Comparison of ENCODE assay signal across 1 cellular context in the genomic region with DNA sequence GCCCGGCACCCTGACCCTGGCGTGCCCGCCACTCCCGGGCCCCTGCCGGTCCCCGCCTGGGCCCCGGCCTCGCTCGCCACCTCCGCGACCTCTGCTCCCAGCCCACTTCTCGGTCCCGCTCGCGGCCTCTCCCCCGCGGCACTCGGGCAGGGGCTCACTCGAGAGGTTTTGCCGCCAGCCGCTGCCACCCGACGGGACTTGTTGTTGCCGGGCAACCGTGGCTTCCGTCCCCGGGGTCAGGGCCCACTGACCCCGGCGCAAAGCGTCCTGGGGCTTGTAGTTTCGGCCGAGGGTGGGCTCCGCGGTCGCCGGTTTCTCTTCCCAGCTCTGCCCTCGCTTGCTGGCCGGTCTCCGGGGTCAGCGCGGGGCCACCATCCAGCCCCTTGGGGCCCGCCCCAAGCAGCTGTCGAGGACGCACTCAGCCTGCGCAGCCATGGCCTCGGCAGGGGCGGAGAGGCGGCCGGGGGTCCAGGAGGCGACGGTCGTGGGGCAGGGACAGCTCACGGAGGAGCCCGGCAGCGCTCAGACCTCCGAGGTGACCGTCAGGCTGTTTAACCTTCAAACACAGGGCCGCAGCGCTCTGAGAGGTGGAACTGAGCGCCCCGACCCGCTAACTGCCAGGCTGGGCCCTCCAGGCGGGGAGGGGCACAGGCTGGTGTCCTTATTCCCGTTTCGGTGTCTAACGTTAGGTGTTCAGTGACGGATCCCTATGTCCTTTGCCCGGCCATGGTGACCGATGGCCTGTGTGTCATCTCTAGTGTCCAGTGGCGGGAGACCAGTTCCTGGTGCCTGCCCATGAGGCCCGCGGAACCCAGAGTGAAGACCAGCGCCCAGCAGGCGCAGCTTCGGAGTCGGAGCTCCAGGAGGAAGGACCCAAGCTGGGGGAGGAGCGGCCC.
A peak's percentile ranks its signal among the peaks of the same experiment; 100 is the strongest.
TF ChIP-seq lines count a peak whose summit lies in the region.

A gene with protein sequence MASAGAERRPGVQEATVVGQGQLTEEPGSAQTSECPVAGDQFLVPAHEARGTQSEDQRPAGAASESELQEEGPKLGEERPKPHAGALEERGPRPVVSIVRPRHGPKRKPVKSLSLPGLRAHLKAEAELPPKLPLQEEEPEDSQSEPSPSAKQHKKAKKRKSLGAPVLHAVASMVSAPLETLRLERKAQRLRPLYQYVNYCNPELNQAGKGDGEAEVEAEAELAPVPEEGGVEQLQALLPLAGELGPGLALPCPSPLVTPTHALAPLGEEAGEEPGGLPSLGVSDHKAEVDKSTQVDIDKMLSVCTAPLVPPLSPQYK (plus strand): TSS at position 277 of the 896 bp plus-strand sequence. CDS start 157 bp downstream, at position 434.
Gene ENKD1, minus strand, starts transcription at position 213 of the 896 bp plus-strand sequence. CDS start 308 bp downstream, outside the sequence.

TF ChIP-seq in HepG2, 621 proteins besides CTCF, POLR2A, EP300 and RAD21 (continued from another document and continues in another):
- TF ChIP-seq KIAA2018 (CRISPR knock-in tag; IDR thresholded peaks at IDR 0.05; ENCODE audit: borderline replicate concordance) (no peak), POGZ (CRISPR knock-in tag; IDR thresholded peaks at IDR 0.05) (no peak), NFE2 (CRISPR knock-in tag; IDR thresholded peaks at IDR 0.05) (no peak), DZIP1 (CRISPR knock-in tag; IDR thresholded peaks at IDR 0.05) (peak; percentile 74; the same call in 1 of the 2 replicates), MBNL3 (CRISPR knock-in tag; conservative IDR thresholded peaks at IDR 0.05) (no peak), MIER2 (CRISPR knock-in tag; IDR thresholded peaks at IDR 0.05) (no peak), MAF1 (CRISPR knock-in tag; IDR thresholded peaks at IDR 0.05; ENCODE audit: borderline replicate concordance) (no peak), ZNF253 (CRISPR knock-in tag; IDR thresholded peaks at IDR 0.05; ENCODE audit: borderline replicate concordance) (no peak), ZNF737 (CRISPR knock-in tag; IDR thresholded peaks at IDR 0.05; ENCODE audit: borderline replicate concordance) (no peak), ZNF749 (CRISPR knock-in tag; IDR thresholded peaks at IDR 0.05; ENCODE audit: borderline replicate concordance) (0 out of 2 replicates have a peak, but pooled peaks have one; percentile 11), NFYC (CRISPR knock-in tag; IDR thresholded peaks at IDR 0.05) (no peak), PPARG (CRISPR knock-in tag; conservative IDR thresholded peaks at IDR 0.05) (peak; percentile 35), ZNF687 (CRISPR knock-in tag; IDR thresholded peaks at IDR 0.05) (peak; percentile 46; the same call in 1 of the 2 replicates), CBX2 (IDR thresholded peaks at IDR 0.05; ENCODE audit: low read depth, low read length) (no peak), CBX2 (CRISPR knock-in tag; IDR thresholded peaks at IDR 0.05; ENCODE audit: low read depth) (no peak), TERF1 (CRISPR knock-in tag; IDR thresholded peaks at IDR 0.05) (peak; percentile 75; the same call in 1 of the 2 replicates), CEBPG (CRISPR knock-in tag; IDR thresholded peaks at IDR 0.05) (peak; percentile 28; the same call in 1 of the 2 replicates), RAD51 (IDR thresholded peaks at IDR 0.05; ENCODE audit: borderline replicate concordance) (no peak), HNRNPH1 (optimal IDR thresholded peaks at IDR 0.05; ENCODE audit: low read depth, low read length) (no peak), ZNF20 (CRISPR knock-in tag; IDR thresholded peaks at IDR 0.05) (no peak)
- TF ChIP-seq, protein P1, sequence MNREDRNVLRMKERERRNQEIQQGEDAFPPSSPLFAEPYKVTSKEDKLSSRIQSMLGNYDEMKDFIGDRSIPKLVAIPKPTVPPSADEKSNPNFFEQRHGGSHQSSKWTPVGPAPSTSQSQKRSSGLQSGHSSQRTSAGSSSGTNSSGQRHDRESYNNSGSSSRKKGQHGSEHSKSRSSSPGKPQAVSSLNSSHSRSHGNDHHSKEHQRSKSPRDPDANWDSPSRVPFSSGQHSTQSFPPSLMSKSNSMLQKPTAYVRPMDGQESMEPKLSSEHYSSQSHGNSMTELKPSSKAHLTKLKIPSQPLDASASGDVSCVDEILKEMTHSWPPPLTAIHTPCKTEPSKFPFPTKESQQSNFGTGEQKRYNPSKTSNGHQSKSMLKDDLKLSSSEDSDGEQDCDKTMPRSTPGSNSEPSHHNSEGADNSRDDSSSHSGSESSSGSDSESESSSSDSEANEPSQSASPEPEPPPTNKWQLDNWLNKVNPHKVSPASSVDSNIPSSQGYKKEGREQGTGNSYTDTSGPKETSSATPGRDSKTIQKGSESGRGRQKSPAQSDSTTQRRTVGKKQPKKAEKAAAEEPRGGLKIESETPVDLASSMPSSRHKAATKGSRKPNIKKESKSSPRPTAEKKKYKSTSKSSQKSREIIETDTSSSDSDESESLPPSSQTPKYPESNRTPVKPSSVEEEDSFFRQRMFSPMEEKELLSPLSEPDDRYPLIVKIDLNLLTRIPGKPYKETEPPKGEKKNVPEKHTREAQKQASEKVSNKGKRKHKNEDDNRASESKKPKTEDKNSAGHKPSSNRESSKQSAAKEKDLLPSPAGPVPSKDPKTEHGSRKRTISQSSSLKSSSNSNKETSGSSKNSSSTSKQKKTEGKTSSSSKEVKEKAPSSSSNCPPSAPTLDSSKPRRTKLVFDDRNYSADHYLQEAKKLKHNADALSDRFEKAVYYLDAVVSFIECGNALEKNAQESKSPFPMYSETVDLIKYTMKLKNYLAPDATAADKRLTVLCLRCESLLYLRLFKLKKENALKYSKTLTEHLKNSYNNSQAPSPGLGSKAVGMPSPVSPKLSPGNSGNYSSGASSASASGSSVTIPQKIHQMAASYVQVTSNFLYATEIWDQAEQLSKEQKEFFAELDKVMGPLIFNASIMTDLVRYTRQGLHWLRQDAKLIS (CRISPR knock-in tag; IDR thresholded peaks at IDR 0.05): no peak
- TF ChIP-seq, protein P2, sequence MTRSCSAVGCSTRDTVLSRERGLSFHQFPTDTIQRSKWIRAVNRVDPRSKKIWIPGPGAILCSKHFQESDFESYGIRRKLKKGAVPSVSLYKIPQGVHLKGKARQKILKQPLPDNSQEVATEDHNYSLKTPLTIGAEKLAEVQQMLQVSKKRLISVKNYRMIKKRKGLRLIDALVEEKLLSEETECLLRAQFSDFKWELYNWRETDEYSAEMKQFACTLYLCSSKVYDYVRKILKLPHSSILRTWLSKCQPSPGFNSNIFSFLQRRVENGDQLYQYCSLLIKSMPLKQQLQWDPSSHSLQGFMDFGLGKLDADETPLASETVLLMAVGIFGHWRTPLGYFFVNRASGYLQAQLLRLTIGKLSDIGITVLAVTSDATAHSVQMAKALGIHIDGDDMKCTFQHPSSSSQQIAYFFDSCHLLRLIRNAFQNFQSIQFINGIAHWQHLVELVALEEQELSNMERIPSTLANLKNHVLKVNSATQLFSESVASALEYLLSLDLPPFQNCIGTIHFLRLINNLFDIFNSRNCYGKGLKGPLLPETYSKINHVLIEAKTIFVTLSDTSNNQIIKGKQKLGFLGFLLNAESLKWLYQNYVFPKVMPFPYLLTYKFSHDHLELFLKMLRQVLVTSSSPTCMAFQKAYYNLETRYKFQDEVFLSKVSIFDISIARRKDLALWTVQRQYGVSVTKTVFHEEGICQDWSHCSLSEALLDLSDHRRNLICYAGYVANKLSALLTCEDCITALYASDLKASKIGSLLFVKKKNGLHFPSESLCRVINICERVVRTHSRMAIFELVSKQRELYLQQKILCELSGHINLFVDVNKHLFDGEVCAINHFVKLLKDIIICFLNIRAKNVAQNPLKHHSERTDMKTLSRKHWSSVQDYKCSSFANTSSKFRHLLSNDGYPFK (CRISPR knock-in tag; IDR thresholded peaks at IDR 0.05; ENCODE audit: borderline replicate concordance): no peak
